ENCODE assay signal across 8 cellular contexts in the genomic region with DNA sequence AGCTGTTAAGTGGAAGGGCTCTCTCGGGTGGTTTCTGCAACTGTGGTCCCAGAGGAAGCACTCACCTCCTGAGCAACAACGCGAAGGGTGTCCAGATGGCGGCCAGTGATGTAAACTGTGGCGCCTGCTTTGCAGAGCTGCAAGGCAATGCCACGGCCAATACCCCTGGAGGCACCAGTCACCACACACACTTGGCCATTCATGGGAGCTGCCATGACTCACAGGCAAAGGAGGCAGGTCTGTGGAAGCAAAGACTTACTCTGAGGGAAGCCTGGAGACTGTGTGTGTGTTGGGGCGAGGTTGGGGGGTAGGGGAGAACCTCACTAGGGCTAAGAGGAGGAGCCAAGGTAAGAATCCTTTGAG. TPM values are rescaled to one million over a fixed set of nuclear protein-coding genes. Genes with fewer than 3 reads are reported as not detected.
DNase-seq lines count a peak whose midpoint lies in the region; ATAC-seq, FAIRE-seq and TF ChIP-seq lines count a peak whose summit lies in the region.

No MANE protein-coding gene starts in this region.

- TF ChIP-seq EP300 in GM12878 (IDR thresholded peaks at IDR 0.05; ENCODE audit: borderline replicate concordance in 1 of 2, control insufficient read depth in 1 of 2, low read depth in 2 of 2, low read length in 2 of 2) (no peak), suprapubic skin (IDR thresholded peaks at IDR 0.05) (no peak)

- H3K27ac ChIP-seq in KOPT-K1 (ENCODE audit: low read depth, low read length, poor library complexity, severe bottlenecking), result peak overlapping the region; percentile 57
- H3K27ac ChIP-seq in GM12878 (ENCODE audit: control insufficient read depth, insufficient read depth), result peak overlapping the region; percentile 51
- H3K27ac ChIP-seq in suprapubic skin, result peak overlapping the region; percentile 88

- CTCF ChIA-PET in GM12878 (lab: Yijun Ruan, JAX), result interaction anchor here (0.7 to 13.4 kb wide), 10 partner anchors 9 to 241 kb away, joined by 3 to 368 read pairs (median 18); a partner anchor contains a TSS

- WGBS in GM12878 (ENCODE audit: insufficient coverage, insufficient replicate concordance, low lambda C conversion rate, missing lambda C conversion rate), result 24% methylated on average over 7 of the region's 7 CpGs
- 34% methylated on average over 7 of the region's 7 CpGs for WGBS in suprapubic skin

- no peak for FAIRE-seq in GM12878 (lab: Jason Lieb, UNC)

- H3K9me3 ChIP-seq in KOPT-K1 (ENCODE audit: insufficient read depth, low read length, poor library complexity, severe bottlenecking) (no peaks in the 10 kb centered on the region), GM12878 (replicated peaks; ENCODE audit: control insufficient read depth, insufficient read depth, low read length) (no peaks in the 10 kb centered on the region), suprapubic skin (no peaks in the 10 kb centered on the region)

- RAD21 ChIA-PET in GM12878 (lab: Charles Lee; ENCODE audit: unreplicated experiment), result interaction anchor here (1.0 to 7.8 kb wide), 10 partner anchors 9 to 241 kb away, joined by 3 to 231 read pairs (median 5); a partner anchor contains a TSS

- peak; percentile 5; the same call in 2 of the 3 replicates for ATAC-seq in GM12878
- no peak for ATAC-seq in HG03571 (IDR thresholded peaks at IDR 0.05; ENCODE audit: unreplicated experiment)
- ATAC-seq in GM19455 (IDR thresholded peaks at IDR 0.05; ENCODE audit: unreplicated experiment), result no peak

- BruUV-seq in GM12878 (replicated peaks; lab: Mats Ljungman, UMichigan), result no TSS peak

- POLR2A ChIA-PET in GM12878 (lab: Charles Lee), result interaction anchor here (1.1 to 9.0 kb wide), 7 partner anchors 9 to 138 kb away, joined by 3 to 118 read pairs (median 7); a partner anchor contains a TSS

- H2AFZ ChIP-seq in GM12878 (ENCODE audit: control insufficient read depth, low read depth, low read length), result no peak overlapping the region

- H3K9ac ChIP-seq in GM12878 (ENCODE audit: control insufficient read depth, insufficient read depth, low read length), result peak overlapping the region; percentile 74

- H3K27me3 ChIP-seq in GM12878 (replicated peaks in 1 of 2; ENCODE audit: control insufficient read depth in 2 of 2, insufficient read depth in 2 of 2, low read length in 1 of 2) (no peaks in the 10 kb centered on the region), suprapubic skin (no peaks in the 10 kb centered on the region)

- H3K4me3 ChIP-seq in GM12878 (peak overlapping the region; percentile 96), suprapubic skin (peak overlapping the region; percentile 87)

- TF ChIP-seq POLR2A in GM12878 (IDR thresholded peaks at IDR 0.05; ENCODE audit: low read depth, low read length), result no peak
- no peak for TF ChIP-seq POLR2A in suprapubic skin (IDR thresholded peaks at IDR 0.05)

- in situ Hi-C loops in GM12878 (cut with MboI), result loop anchor here (5.0 kb wide), 1 partner anchor 57 kb away; a partner anchor contains a TSS

- intact Hi-C loops in GM12878 (cut with micrococcal nuclease; ENCODE audit: unreplicated experiment), result loop anchor here (5.0 kb wide), 2 partner anchors 152 to 207 kb away; a partner anchor contains a TSS

- H3K36me3 ChIP-seq in KOPT-K1 (ENCODE audit: insufficient read depth, low read length) (peaks cover 40% of the 10 kb centered on the region), GM12878 (ENCODE audit: control insufficient read depth in 2 of 2, insufficient read depth in 2 of 2, low read length in 1 of 2) (peaks cover 10 to 30% of the 10 kb centered on the region in 2 experiments), suprapubic skin (peaks cover 47% of the 10 kb centered on the region)

- H3K79me2 ChIP-seq in GM12878 (ENCODE audit: control insufficient read depth, insufficient read depth, low read length), result peaks cover 23% of the 10 kb centered on the region

- SMC1A ChIA-PET in GM12878 (lab: Charles Lee; ENCODE audit: uncharacterized antibody, unreplicated experiment), result interaction anchor here (1.0 to 10.1 kb wide), 10 partner anchors 8 to 190 kb away, joined by 3 to 201 read pairs (median 16); a partner anchor contains a TSS

- peak overlapping the region; percentile 92 for H3K4me2 ChIP-seq in GM12878 (ENCODE audit: control insufficient read depth, insufficient read depth)

- TF ChIP-seq RAD21 in GM12878 (IDR thresholded peaks at IDR 0.05; ENCODE audit: insufficient read depth, low read depth, low read length), result no peak

- no peaks in the 10 kb centered on the region for H4K20me1 ChIP-seq in GM12878 (ENCODE audit: control insufficient read depth, insufficient read depth)

- no peak for TF ChIP-seq CTCF in GM12878 (IDR thresholded peaks at IDR 0.05 in 2 of 3, conservative IDR thresholded peaks at IDR 0.05 in 1 of 3; ENCODE audit: control insufficient read depth in 2 of 3, extremely low read depth in 1 of 3, insufficient read depth in 1 of 3, low read depth in 3 of 3, low read length in 3 of 3)
- TF ChIP-seq CTCF in suprapubic skin (IDR thresholded peaks at IDR 0.05), result no peak

- DNase-seq in NCI-H524 (lab: John Stamatoyannopoulos, UW), result peak; percentile 58 to 76
- DNase-seq in NCI-H524 treated with DMSO at 0.1 percent for 48 hours (lab: John Stamatoyannopoulos, UW), result no peak
- no peak for DNase-seq in GM12878 (ENCODE audit: low read depth, low spot score)
- peak; percentile 89 for DNase-seq in kidney tubule cell (ENCODE audit: low spot score)
- no peak for DNase-seq in suprapubic skin (ENCODE audit: low spot score in 2 of 2)

- H3K4me1 ChIP-seq in GM12878 (ENCODE audit: control insufficient read depth, insufficient read depth, low read length) (peaks cover 25% of the 10 kb centered on the region), suprapubic skin (peaks cover 44% of the 10 kb centered on the region)

RNA-seq across cellular contexts. Expression of a gene that starts 0.7 kb away (rescaled TPM):
- 26.2 and 30.6 TPM in 2 replicates for total RNA-seq in GM12878 (2013; cell fraction: nucleolus; rRNA removed)
- total RNA-seq in GM12878 (2014; rRNA removed) (14.0 and 17.6 TPM in 2 replicates), GM12878 (2014; rRNA removed; fragmentation: Illumina TruSeq; extraction: Trizol) (12.1 and 12.6 TPM in 2 replicates), GM12878 (2021) (23.3 and 26.8 TPM in 2 replicates), suprapubic skin (100 to 1,000 TPM in 1 of 4 donors, 10 to 100 TPM in 3; 49.0 to 101 (median 82.1) TPM)
- polyA plus RNA-seq in GM12878 (2011; ENCODE audit: low read depth), result 49.4 TPM
- polyA plus RNA-seq in GM12878 (2011; rRNA removed) (12.6 and 16.0 TPM in 2 replicates), GM12878 (2014; fragmentation: Illumina TruSeq; extraction: Trizol) (16.9 and 26.1 TPM in 2 replicates), GM12878 (2014; fragmentation: Nextera tagmentation; extraction: Ambion mirVana) (10 to 100 TPM; 44.6 to 45.0 TPM), GM12878 (2014; rRNA removed) (25.3 and 29.2 TPM in 2 replicates), GM12878 (2016; fragmentation: Nextera tagmentation; extraction: Ambion mirVana) (10 to 100 TPM; 30.4 to 32.5 TPM)
- polyA plus RNA-seq in GM12878 (2011; cell fraction: cytosol; rRNA removed), result 57.3 and 58.0 TPM in 2 replicates
- polyA plus RNA-seq in GM12878 (2011; cell fraction: nucleus; rRNA removed), result 153 and 174 TPM in 2 replicates
- polyA plus RNA-seq in GM12878 (2012), result 20.9 and 22.8 TPM in 2 replicates
- 28.5 and 60.5 TPM in 2 replicates for polyA minus RNA-seq in GM12878 (2011; rRNA and poly(A)+ RNA removed)
- 9.2 and 12.8 TPM in 2 replicates for polyA minus RNA-seq in GM12878 (2011; cell fraction: cytosol; rRNA and poly(A)+ RNA removed)
- polyA minus RNA-seq in GM12878 (2011; cell fraction: nucleus; rRNA and poly(A)+ RNA removed), result 19.8 and 27.7 TPM in 2 replicates

RNA-seq across cellular contexts. Expression of a gene that starts 0.8 kb away (rescaled TPM):
- 41.4 and 45.3 TPM in 2 replicates for total RNA-seq in GM12878 (2013; cell fraction: nucleolus; rRNA removed)
- total RNA-seq in GM12878 (2014; rRNA removed) (33.1 and 33.4 TPM in 2 replicates), GM12878 (2014; rRNA removed; fragmentation: Illumina TruSeq; extraction: Trizol) (24.2 and 25.4 TPM in 2 replicates), GM12878 (2021) (36.8 and 43.9 TPM in 2 replicates), suprapubic skin (10 to 100 TPM; 19.8 to 31.2 (median 21.2) TPM)
- 11.9 TPM for polyA plus RNA-seq in GM12878 (2011; ENCODE audit: low read depth)
- polyA plus RNA-seq in GM12878 (2011; rRNA removed) (11.4 and 17.0 TPM in 2 replicates), GM12878 (2014; fragmentation: Illumina TruSeq; extraction: Trizol) (28.6 and 28.8 TPM in 2 replicates), GM12878 (2014; fragmentation: Nextera tagmentation; extraction: Ambion mirVana) (1 to 10 TPM; 2.4 to 3.4 TPM), GM12878 (2014; rRNA removed) (23.6 and 26.1 TPM in 2 replicates), GM12878 (2016; fragmentation: Nextera tagmentation; extraction: Ambion mirVana) (1 to 10 TPM; 4.9 to 6.1 TPM)
- 21.2 and 23.6 TPM in 2 replicates for polyA plus RNA-seq in GM12878 (2011; cell fraction: cytosol; rRNA removed)
- polyA plus RNA-seq in GM12878 (2011; cell fraction: nucleus; rRNA removed), result 68.4 and 72.3 TPM in 2 replicates
- 13.8 and 16.1 TPM in 2 replicates for polyA plus RNA-seq in GM12878 (2012)
- polyA minus RNA-seq in GM12878 (2011; rRNA and poly(A)+ RNA removed), result 32.6 and 36.9 TPM in 2 replicates
- 15.3 and 17.2 TPM in 2 replicates for polyA minus RNA-seq in GM12878 (2011; cell fraction: cytosol; rRNA and poly(A)+ RNA removed)
- 23.7 and 34.4 TPM in 2 replicates for polyA minus RNA-seq in GM12878 (2011; cell fraction: nucleus; rRNA and poly(A)+ RNA removed)

RNA-seq across cellular contexts. Expression of a gene that starts 8.9 kb away (rescaled TPM):
- total RNA-seq in GM12878 (2013; cell fraction: nucleolus; rRNA removed), result 11.0 and 12.9 TPM in 2 replicates
- 4.1 and 5.5 TPM in 2 replicates for total RNA-seq in GM12878 (2014; rRNA removed)
- 2.5 and 2.7 TPM in 2 replicates for total RNA-seq in GM12878 (2014; rRNA removed; fragmentation: Illumina TruSeq; extraction: Trizol)
- total RNA-seq in GM12878 (2021), result 5.1 and 5.5 TPM in 2 replicates
- 0.64 TPM for polyA plus RNA-seq in GM12878 (2011; ENCODE audit: low read depth)
- polyA plus RNA-seq in GM12878 (2011; rRNA removed), result 0.19 and 0.34 TPM in 2 replicates
- polyA plus RNA-seq in GM12878 (2011; cell fraction: cytosol; rRNA removed), result 0.23 and 0.24 TPM in 2 replicates
- polyA plus RNA-seq in GM12878 (2011; cell fraction: nucleus; rRNA removed), result 0.23 and 0.33 TPM in 2 replicates
- 1.6 and 1.8 TPM in 2 replicates for polyA plus RNA-seq in GM12878 (2012)
- polyA plus RNA-seq in GM12878 (2014; fragmentation: Illumina TruSeq; extraction: Trizol), result 5.2 and 5.7 TPM in 2 replicates
- polyA plus RNA-seq in GM12878 (2014; fragmentation: Nextera tagmentation; extraction: Ambion mirVana), result 1 to 10 TPM in 1 of 2 experiments, under 1 TPM in 1; 0.82 to 2.3 TPM
- 5.4 and 6.3 TPM in 2 replicates for polyA plus RNA-seq in GM12878 (2014; rRNA removed)
- polyA plus RNA-seq in GM12878 (2016; fragmentation: Nextera tagmentation; extraction: Ambion mirVana), result 1 to 10 TPM; 3.1 to 3.3 TPM
- 0.26 and 0.59 TPM in 2 replicates for polyA minus RNA-seq in GM12878 (2011; rRNA and poly(A)+ RNA removed)
- polyA minus RNA-seq in GM12878 (2011; cell fraction: cytosol; rRNA and poly(A)+ RNA removed), result not detected in 2 replicates
- 0.36 and 0.96 TPM in 2 replicates for polyA minus RNA-seq in GM12878 (2011; cell fraction: nucleus; rRNA and poly(A)+ RNA removed)
- total RNA-seq in suprapubic skin, result 10 to 100 TPM; 23.4 to 32.7 (median 31.7) TPM

RNA-seq across cellular contexts. Expression of a gene that starts 11.1 kb away (rescaled TPM):
- 43.5 and 48.4 TPM in 2 replicates for total RNA-seq in GM12878 (2013; cell fraction: nucleolus; rRNA removed)
- total RNA-seq in GM12878 (2014; rRNA removed) (7.8 and 10.0 TPM in 2 replicates), GM12878 (2014; rRNA removed; fragmentation: Illumina TruSeq; extraction: Trizol) (2.6 and 2.8 TPM in 2 replicates), GM12878 (2021) (8.9 and 13.0 TPM in 2 replicates), suprapubic skin (100 to 1,000 TPM; 131 to 184 (median 156) TPM)
- 1.2 TPM for polyA plus RNA-seq in GM12878 (2011; ENCODE audit: low read depth)
- polyA plus RNA-seq in GM12878 (2011; rRNA removed) (2.4 and 2.5 TPM in 2 replicates), GM12878 (2014; fragmentation: Illumina TruSeq; extraction: Trizol) (3.0 and 3.3 TPM in 2 replicates), GM12878 (2014; fragmentation: Nextera tagmentation; extraction: Ambion mirVana) (under 1 TPM; 0.06 to 0.09 TPM), GM12878 (2014; rRNA removed) (16.0 and 17.8 TPM in 2 replicates), GM12878 (2016; fragmentation: Nextera tagmentation; extraction: Ambion mirVana) (1 to 10 TPM in 1 of 2 experiments, under 1 TPM in 1; 0.96 to 1.2 TPM)
- polyA plus RNA-seq in GM12878 (2011; cell fraction: cytosol; rRNA removed), result 1.9 and 4.5 TPM in 2 replicates
- 58.1 and 70.5 TPM in 2 replicates for polyA plus RNA-seq in GM12878 (2011; cell fraction: nucleus; rRNA removed)
- 4.6 and 4.9 TPM in 2 replicates for polyA plus RNA-seq in GM12878 (2012)
- 3.4 and 4.6 TPM in 2 replicates for polyA minus RNA-seq in GM12878 (2011; rRNA and poly(A)+ RNA removed)
- 0.94 and 1.6 TPM in 2 replicates for polyA minus RNA-seq in GM12878 (2011; cell fraction: cytosol; rRNA and poly(A)+ RNA removed)
- 13.5 and 26.6 TPM in 2 replicates for polyA minus RNA-seq in GM12878 (2011; cell fraction: nucleus; rRNA and poly(A)+ RNA removed)

RNA-seq across cellular contexts. Expression of a gene that starts 12.4 kb away (rescaled TPM):
- 13.4 and 13.7 TPM in 2 replicates for total RNA-seq in GM12878 (2013; cell fraction: nucleolus; rRNA removed)
- total RNA-seq in GM12878 (2014; rRNA removed) (4.9 and 10.8 TPM in 2 replicates), GM12878 (2014; rRNA removed; fragmentation: Illumina TruSeq; extraction: Trizol) (2.9 and 3.1 TPM in 2 replicates), GM12878 (2021) (6.8 and 9.2 TPM in 2 replicates), suprapubic skin (100 to 1,000 TPM in 2 of 4 donors, 10 to 100 TPM in 2; 83.1 to 137 (median 117) TPM)
- polyA plus RNA-seq in GM12878 (2011; ENCODE audit: low read depth), result 3.4 TPM
- polyA plus RNA-seq in GM12878 (2011; rRNA removed) (3.9 and 4.8 TPM in 2 replicates), GM12878 (2014; fragmentation: Illumina TruSeq; extraction: Trizol) (7.8 and 10.6 TPM in 2 replicates), GM12878 (2014; fragmentation: Nextera tagmentation; extraction: Ambion mirVana) (1 to 10 TPM; 1.2 to 1.7 TPM), GM12878 (2014; rRNA removed) (14.0 and 18.3 TPM in 2 replicates), GM12878 (2016; fragmentation: Nextera tagmentation; extraction: Ambion mirVana) (1 to 10 TPM; 3.1 to 3.2 TPM)
- polyA plus RNA-seq in GM12878 (2011; cell fraction: cytosol; rRNA removed), result 2.9 and 6.0 TPM in 2 replicates
- polyA plus RNA-seq in GM12878 (2011; cell fraction: nucleus; rRNA removed), result 77.6 and 82.4 TPM in 2 replicates
- 6.1 and 6.6 TPM in 2 replicates for polyA plus RNA-seq in GM12878 (2012)
- polyA minus RNA-seq in GM12878 (2011; rRNA and poly(A)+ RNA removed), result 2.3 and 5.1 TPM in 2 replicates
- polyA minus RNA-seq in GM12878 (2011; cell fraction: cytosol; rRNA and poly(A)+ RNA removed), result 1.6 and 2.1 TPM in 2 replicates
- polyA minus RNA-seq in GM12878 (2011; cell fraction: nucleus; rRNA and poly(A)+ RNA removed), result 7.6 and 11.2 TPM in 2 replicates

Comparison
In these comparisons a context has a peak if more than half of its experiments do, and no peak if none do; other contexts are left out.
1. DNase-seq: peak in NCI-H524 (2 of 2) and kidney tubule cell (single experiment); none in NCI-H524 treated with DMSO at 0.1 percent for 48 hours (single experiment), GM12878 (single experiment) and suprapubic skin (0 of 2).
2. Peak in every context shown above with its lines, with median percentiles within 50 percentile points of each other: H3K27ac ChIP-seq.